In the genomic region with DNA sequence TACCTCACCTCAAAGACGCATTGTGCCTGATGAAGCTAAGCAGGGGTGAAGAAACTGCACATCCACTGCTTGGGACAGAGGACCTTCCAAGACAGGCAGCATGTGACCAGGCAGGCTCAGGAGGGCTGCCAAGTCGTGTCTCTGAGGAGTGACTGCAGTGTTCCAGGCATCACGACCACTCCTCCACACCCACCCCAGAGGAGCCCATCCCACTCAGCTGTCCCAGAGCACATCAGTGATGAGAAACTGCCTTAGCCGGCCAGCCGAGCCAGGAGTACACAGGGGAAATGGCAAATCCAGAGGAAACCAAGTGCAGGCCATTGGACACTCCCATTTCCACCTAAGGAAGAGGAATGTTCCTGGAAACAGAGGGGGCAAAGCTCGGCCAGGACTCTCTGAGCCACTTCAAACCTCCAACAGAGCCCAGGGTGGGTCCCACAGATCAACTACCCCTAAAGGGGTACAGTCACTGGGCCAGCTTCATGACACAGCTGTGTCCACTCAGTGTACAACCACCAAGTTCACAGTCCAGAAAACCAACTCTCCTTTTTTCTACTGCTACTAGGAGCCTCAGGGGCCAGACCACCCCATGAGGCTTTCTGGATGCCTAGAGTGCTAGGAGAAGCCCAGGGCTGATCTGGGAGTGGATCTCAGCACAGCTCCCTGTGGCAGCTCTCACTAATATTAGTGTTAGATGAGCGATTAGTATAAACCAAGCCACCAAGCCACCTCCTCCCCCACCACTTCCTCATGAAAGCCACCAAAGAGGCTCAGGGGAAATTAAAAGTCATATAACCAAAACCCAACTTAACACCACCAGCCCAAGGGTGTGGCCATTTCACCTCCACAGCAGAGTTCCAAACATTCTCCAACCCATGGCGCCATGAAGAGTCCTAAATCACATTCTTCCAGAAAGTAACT, we compare ENCODE assay signal across 2 cellular contexts.
TF ChIP-seq lines count a peak whose summit lies in the region.

No MANE protein-coding gene starts in this region.

TF ChIP-seq in liver, 16 proteins besides CTCF, POLR2A, EP300 and RAD21:
- TF ChIP-seq NR2F2 (IDR thresholded peaks at IDR 0.05) (peak; percentile 22), YY1 (IDR thresholded peaks at IDR 0.05) (no peak), TAF1 (conservative IDR thresholded peaks at IDR 0.05) (no peak), MAX (IDR thresholded peaks at IDR 0.05) (no peak)

TF ChIP-seq in HepG2, 621 proteins besides CTCF, POLR2A, EP300 and RAD21:
- TF ChIP-seq ZNF547 (CRISPR knock-in tag; IDR thresholded peaks at IDR 0.05) (no peak), DZIP1 (CRISPR knock-in tag; IDR thresholded peaks at IDR 0.05) (no peak), IRF1 (CRISPR knock-in tag; IDR thresholded peaks at IDR 0.05; ENCODE audit: low read depth) (no peak), BRCA1 (CRISPR knock-in tag; IDR thresholded peaks at IDR 0.05) (no peak), MNT (IDR thresholded peaks at IDR 0.05) (no peak), ZNF33A (CRISPR knock-in tag; IDR thresholded peaks at IDR 0.05; ENCODE audit: borderline replicate concordance) (no peak), CREM (IDR thresholded peaks at IDR 0.05) (no peak), CREM (CRISPR knock-in tag; IDR thresholded peaks at IDR 0.05) (no peak), SNAPC2 (CRISPR knock-in tag; IDR thresholded peaks at IDR 0.05) (no peak), ZNF563 (CRISPR knock-in tag; IDR thresholded peaks at IDR 0.05) (no peak), PAX8 (CRISPR knock-in tag; IDR thresholded peaks at IDR 0.05; ENCODE audit: borderline replicate concordance) (no peak), ZNF446 (CRISPR knock-in tag; IDR thresholded peaks at IDR 0.05) (no peak), FOXP1 (IDR thresholded peaks at IDR 0.05) (no peak), FOXP1 (CRISPR knock-in tag; IDR thresholded peaks at IDR 0.05) (no peak), ZBTB14 (CRISPR knock-in tag; IDR thresholded peaks at IDR 0.05) (no peak), ZNF24 (IDR thresholded peaks at IDR 0.05) (no peak)
- TF ChIP-seq, protein P1, sequence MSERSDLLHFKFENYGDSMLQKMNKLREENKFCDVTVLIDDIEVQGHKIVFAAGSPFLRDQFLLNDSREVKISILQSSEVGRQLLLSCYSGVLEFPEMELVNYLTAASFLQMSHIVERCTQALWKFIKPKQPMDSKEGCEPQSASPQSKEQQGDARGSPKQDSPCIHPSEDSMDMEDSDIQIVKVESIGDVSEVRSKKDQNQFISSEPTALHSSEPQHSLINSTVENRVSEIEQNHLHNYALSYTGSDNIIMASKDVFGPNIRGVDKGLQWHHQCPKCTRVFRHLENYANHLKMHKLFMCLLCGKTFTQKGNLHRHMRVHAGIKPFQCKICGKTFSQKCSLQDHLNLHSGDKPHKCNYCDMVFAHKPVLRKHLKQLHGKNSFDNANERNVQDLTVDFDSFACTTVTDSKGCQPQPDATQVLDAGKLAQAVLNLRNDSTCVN (CRISPR knock-in tag; IDR thresholded peaks at IDR 0.05; ENCODE audit: borderline replicate concordance), result no peak
